ENCODE assay signal across 1 cellular context in the genomic region with DNA sequence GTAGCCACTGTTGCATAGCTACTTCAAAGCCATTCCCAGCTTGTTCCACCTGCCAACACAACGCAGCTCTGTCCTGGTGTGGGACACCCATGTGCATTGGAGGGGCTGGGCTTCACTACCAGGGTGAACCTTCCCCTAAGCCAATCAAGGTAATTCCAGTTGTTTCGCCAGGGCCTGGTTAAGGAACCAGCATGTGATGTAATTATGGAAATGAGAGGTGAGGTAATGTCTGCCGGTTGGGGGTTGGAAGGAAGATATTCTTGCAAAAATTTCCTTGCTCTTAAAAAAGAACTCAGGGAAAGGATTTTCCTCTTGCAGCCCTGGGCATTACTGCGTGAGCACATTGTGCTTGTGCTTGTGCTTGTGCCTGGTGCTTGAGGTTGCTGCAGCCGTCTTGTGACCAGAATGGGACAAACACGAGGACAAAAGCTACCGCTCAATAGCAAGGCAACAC.
TF ChIP-seq lines count a peak whose summit lies in the region.

No MANE protein-coding gene starts in this region.

TF ChIP-seq in HEK293, 187 proteins besides CTCF, POLR2A, EP300 and RAD21 (continued from another document and continues in another):
- TF ChIP-seq SP7 (tag by site-specific recombination; IDR thresholded peaks at IDR 0.05), result peak; percentile 24
- no peak for TF ChIP-seq KLF7 (tag by site-specific recombination; IDR thresholded peaks at IDR 0.05; ENCODE audit: borderline replicate concordance)
- TF ChIP-seq ZFHX2 (tag by site-specific recombination; conservative IDR thresholded peaks at IDR 0.05), result no peak
- TF ChIP-seq, protein P1, sequence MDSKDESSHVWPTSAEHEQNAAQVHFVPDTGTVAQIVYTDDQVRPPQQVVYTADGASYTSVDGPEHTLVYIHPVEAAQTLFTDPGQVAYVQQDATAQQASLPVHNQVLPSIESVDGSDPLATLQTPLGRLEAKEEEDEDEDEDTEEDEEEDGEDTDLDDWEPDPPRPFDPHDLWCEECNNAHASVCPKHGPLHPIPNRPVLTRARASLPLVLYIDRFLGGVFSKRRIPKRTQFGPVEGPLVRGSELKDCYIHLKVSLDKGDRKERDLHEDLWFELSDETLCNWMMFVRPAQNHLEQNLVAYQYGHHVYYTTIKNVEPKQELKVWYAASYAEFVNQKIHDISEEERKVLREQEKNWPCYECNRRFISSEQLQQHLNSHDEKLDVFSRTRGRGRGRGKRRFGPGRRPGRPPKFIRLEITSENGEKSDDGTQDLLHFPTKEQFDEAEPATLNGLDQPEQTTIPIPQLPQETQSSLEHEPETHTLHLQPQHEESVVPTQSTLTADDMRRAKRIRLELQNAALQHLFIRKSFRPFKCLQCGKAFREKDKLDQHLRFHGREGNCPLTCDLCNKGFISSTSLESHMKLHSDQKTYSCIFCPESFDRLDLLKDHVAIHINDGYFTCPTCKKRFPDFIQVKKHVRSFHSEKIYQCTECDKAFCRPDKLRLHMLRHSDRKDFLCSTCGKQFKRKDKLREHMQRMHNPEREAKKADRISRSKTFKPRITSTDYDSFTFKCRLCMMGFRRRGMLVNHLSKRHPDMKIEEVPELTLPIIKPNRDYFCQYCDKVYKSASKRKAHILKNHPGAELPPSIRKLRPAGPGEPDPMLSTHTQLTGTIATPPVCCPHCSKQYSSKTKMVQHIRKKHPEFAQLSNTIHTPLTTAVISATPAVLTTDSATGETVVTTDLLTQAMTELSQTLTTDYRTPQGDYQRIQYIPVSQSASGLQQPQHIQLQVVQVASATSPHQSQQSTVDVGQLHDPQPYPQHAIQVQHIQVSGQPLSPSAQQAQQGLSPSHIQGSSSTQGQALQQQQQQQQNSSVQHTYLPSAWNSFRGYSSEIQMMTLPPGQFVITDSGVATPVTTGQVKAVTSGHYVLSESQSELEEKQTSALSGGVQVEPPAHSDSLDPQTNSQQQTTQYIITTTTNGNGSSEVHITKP (tag by site-specific recombination; IDR thresholded peaks at IDR 0.05), result peak; percentile 61
- peak; percentile 49; the same call in 1 of the 2 replicates for TF ChIP-seq ZNF558 (tag by site-specific recombination; IDR thresholded peaks at IDR 0.05)
- peak; percentile 97 for TF ChIP-seq ZNF600 (tag by site-specific recombination; IDR thresholded peaks at IDR 0.05)
- TF ChIP-seq OSR2 (tag by site-specific recombination; IDR thresholded peaks at IDR 0.05), result peak; percentile 74
- no peak for TF ChIP-seq ZNF768 (tag by site-specific recombination; IDR thresholded peaks at IDR 0.05)
- TF ChIP-seq SP3 (tag by site-specific recombination; IDR thresholded peaks at IDR 0.05), result peak; percentile 47
- peak; percentile 11; the same call in 1 of the 2 replicates for TF ChIP-seq ZNF394 (tag by site-specific recombination; IDR thresholded peaks at IDR 0.05; ENCODE audit: borderline replicate concordance)
- TF ChIP-seq ZBTB21 (tag by site-specific recombination; IDR thresholded peaks at IDR 0.05), result no peak
- peak; percentile 85 for TF ChIP-seq ZBTB20 (tag by site-specific recombination; IDR thresholded peaks at IDR 0.05)
- TF ChIP-seq, protein P2, sequence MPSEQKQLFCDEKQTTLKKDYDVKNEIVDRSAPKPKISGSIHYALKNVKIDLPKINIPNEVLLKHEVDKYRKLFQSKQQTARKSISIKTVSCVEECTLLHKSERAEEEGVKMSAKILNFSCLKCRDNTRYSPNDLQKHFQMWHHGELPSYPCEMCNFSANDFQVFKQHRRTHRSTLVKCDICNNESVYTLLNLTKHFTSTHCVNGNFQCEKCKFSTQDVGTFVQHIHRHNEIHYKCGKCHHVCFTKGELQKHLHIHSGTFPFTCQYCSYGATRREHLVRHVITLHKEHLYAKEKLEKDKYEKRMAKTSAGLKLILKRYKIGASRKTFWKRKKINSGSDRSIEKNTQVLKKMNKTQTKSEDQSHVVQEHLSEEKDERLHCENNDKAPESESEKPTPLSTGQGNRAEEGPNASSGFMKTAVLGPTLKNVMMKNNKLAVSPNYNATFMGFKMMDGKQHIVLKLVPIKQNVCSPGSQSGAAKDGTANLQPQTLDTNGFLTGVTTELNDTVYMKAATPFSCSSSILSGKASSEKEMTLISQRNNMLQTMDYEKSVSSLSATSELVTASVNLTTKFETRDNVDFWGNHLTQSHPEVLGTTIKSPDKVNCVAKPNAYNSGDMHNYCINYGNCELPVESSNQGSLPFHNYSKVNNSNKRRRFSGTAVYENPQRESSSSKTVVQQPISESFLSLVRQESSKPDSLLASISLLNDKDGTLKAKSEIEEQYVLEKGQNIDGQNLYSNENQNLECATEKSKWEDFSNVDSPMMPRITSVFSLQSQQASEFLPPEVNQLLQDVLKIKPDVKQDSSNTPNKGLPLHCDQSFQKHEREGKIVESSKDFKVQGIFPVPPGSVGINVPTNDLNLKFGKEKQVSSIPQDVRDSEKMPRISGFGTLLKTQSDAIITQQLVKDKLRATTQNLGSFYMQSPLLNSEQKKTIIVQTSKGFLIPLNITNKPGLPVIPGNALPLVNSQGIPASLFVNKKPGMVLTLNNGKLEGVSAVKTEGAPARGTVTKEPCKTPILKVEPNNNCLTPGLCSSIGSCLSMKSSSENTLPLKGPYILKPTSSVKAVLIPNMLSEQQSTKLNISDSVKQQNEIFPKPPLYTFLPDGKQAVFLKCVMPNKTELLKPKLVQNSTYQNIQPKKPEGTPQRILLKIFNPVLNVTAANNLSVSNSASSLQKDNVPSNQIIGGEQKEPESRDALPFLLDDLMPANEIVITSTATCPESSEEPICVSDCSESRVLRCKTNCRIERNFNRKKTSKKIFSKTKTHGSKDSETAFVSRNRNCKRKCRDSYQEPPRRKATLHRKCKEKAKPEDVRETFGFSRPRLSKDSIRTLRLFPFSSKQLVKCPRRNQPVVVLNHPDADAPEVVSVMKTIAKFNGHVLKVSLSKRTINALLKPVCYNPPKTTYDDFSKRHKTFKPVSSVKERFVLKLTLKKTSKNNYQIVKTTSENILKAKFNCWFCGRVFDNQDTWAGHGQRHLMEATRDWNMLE (tag by site-specific recombination; conservative IDR thresholded peaks at IDR 0.05; ENCODE audit: low read depth), result peak; percentile 20; the same call in 1 of the 2 replicates
- TF ChIP-seq, protein P3, sequence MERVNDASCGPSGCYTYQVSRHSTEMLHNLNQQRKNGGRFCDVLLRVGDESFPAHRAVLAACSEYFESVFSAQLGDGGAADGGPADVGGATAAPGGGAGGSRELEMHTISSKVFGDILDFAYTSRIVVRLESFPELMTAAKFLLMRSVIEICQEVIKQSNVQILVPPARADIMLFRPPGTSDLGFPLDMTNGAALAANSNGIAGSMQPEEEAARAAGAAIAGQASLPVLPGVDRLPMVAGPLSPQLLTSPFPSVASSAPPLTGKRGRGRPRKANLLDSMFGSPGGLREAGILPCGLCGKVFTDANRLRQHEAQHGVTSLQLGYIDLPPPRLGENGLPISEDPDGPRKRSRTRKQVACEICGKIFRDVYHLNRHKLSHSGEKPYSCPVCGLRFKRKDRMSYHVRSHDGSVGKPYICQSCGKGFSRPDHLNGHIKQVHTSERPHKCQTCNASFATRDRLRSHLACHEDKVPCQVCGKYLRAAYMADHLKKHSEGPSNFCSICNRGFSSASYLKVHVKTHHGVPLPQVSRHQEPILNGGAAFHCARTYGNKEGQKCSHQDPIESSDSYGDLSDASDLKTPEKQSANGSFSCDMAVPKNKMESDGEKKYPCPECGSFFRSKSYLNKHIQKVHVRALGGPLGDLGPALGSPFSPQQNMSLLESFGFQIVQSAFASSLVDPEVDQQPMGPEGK (tag by site-specific recombination; IDR thresholded peaks at IDR 0.05), result peak; percentile 82
- peak; percentile 54; the same call in 1 of the 2 replicates for TF ChIP-seq GLIS1 (tag by site-specific recombination; IDR thresholded peaks at IDR 0.05)
- peak; percentile 79 for TF ChIP-seq ZNF341 (tag by site-specific recombination; IDR thresholded peaks at IDR 0.05; ENCODE audit: low read depth)
- TF ChIP-seq, protein P4, sequence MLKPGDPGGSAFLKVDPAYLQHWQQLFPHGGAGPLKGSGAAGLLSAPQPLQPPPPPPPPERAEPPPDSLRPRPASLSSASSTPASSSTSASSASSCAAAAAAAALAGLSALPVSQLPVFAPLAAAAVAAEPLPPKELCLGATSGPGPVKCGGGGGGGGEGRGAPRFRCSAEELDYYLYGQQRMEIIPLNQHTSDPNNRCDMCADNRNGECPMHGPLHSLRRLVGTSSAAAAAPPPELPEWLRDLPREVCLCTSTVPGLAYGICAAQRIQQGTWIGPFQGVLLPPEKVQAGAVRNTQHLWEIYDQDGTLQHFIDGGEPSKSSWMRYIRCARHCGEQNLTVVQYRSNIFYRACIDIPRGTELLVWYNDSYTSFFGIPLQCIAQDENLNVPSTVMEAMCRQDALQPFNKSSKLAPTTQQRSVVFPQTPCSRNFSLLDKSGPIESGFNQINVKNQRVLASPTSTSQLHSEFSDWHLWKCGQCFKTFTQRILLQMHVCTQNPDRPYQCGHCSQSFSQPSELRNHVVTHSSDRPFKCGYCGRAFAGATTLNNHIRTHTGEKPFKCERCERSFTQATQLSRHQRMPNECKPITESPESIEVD (tag by site-specific recombination; IDR thresholded peaks at IDR 0.05), result peak; percentile 87
- TF ChIP-seq, protein P5, sequence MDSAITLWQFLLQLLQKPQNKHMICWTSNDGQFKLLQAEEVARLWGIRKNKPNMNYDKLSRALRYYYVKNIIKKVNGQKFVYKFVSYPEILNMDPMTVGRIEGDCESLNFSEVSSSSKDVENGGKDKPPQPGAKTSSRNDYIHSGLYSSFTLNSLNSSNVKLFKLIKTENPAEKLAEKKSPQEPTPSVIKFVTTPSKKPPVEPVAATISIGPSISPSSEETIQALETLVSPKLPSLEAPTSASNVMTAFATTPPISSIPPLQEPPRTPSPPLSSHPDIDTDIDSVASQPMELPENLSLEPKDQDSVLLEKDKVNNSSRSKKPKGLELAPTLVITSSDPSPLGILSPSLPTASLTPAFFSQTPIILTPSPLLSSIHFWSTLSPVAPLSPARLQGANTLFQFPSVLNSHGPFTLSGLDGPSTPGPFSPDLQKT (IDR thresholded peaks at IDR 0.05; ENCODE audit: borderline replicate concordance, low read depth, low read length), result no peak
- peak; percentile 84 for TF ChIP-seq ZBTB17 (tag by site-specific recombination; IDR thresholded peaks at IDR 0.05)
- 0 out of 2 replicates have a peak, but pooled peaks have one; percentile 12 for TF ChIP-seq ZXDB (tag by site-specific recombination; IDR thresholded peaks at IDR 0.05)
- TF ChIP-seq ZNF157 (tag by site-specific recombination; IDR thresholded peaks at IDR 0.05), result peak; percentile 67; the same call in 1 of the 2 replicates
- TF ChIP-seq, protein P6, sequence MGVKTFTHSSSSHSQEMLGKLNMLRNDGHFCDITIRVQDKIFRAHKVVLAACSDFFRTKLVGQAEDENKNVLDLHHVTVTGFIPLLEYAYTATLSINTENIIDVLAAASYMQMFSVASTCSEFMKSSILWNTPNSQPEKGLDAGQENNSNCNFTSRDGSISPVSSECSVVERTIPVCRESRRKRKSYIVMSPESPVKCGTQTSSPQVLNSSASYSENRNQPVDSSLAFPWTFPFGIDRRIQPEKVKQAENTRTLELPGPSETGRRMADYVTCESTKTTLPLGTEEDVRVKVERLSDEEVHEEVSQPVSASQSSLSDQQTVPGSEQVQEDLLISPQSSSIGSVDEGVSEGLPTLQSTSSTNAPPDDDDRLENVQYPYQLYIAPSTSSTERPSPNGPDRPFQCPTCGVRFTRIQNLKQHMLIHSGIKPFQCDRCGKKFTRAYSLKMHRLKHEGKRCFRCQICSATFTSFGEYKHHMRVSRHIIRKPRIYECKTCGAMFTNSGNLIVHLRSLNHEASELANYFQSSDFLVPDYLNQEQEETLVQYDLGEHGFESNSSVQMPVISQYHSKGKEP (tag by site-specific recombination; IDR thresholded peaks at IDR 0.05), result peak; percentile 37; the same call in 1 of the 2 replicates
- TF ChIP-seq, protein P7, sequence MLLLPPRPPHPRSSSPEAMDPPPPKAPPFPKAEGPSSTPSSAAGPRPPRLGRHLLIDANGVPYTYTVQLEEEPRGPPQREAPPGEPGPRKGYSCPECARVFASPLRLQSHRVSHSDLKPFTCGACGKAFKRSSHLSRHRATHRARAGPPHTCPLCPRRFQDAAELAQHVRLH (tag by site-specific recombination; IDR thresholded peaks at IDR 0.05), result peak; percentile 84
- TF ChIP-seq ZEB2 (tag by site-specific recombination; IDR thresholded peaks at IDR 0.05), result peak; percentile 72
- TF ChIP-seq YY2 (tag by site-specific recombination; IDR thresholded peaks at IDR 0.05), result no peak
- TF ChIP-seq ZNF701 (tag by site-specific recombination; IDR thresholded peaks at IDR 0.05), result no peak
- TF ChIP-seq, protein P8, sequence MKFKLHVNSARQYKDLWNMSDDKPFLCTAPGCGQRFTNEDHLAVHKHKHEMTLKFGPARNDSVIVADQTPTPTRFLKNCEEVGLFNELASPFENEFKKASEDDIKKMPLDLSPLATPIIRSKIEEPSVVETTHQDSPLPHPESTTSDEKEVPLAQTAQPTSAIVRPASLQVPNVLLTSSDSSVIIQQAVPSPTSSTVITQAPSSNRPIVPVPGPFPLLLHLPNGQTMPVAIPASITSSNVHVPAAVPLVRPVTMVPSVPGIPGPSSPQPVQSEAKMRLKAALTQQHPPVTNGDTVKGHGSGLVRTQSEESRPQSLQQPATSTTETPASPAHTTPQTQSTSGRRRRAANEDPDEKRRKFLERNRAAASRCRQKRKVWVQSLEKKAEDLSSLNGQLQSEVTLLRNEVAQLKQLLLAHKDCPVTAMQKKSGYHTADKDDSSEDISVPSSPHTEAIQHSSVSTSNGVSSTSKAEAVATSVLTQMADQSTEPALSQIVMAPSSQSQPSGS (tag by site-specific recombination; IDR thresholded peaks at IDR 0.05; ENCODE audit: low read depth), result peak; percentile 93
- peak; percentile 70; the same call in 1 of the 2 replicates for TF ChIP-seq TRIM28 (IDR thresholded peaks at IDR 0.05; ENCODE audit: borderline replicate concordance, low read length)
